Comparison of ENCODE assay signal across 1 cellular context in genomic region chr17:63842540-63843386, GRCh38.
TF ChIP-seq lines count a peak whose summit lies in the region.

SMARCD2 (minus strand) TSS chr17:63842685; CDS start chr17:63842674, 11 bp downstream.

TF ChIP-seq in HepG2, 621 proteins besides CTCF, POLR2A, EP300 and RAD21 (continued from another document and continues in another):
- peak; percentile 58; the same call in 1 of the 2 replicates for TF ChIP-seq AHDC1 (CRISPR knock-in tag; IDR thresholded peaks at IDR 0.05; ENCODE audit: borderline replicate concordance)
- TF ChIP-seq MTA1 (CRISPR knock-in tag; IDR thresholded peaks at IDR 0.05; ENCODE audit: borderline replicate concordance), result peak; percentile 63; the same call in 1 of the 2 replicates
- peak; percentile 98 for TF ChIP-seq CHD4 (IDR thresholded peaks at IDR 0.05; ENCODE audit: borderline replicate concordance, low read length)
- peak; percentile 81 for TF ChIP-seq MYPOP (CRISPR knock-in tag; IDR thresholded peaks at IDR 0.05)
- no peak for TF ChIP-seq TRIM22 (IDR thresholded peaks at IDR 0.05)
- peak; percentile 89 for TF ChIP-seq HNF4G (IDR thresholded peaks at IDR 0.05; ENCODE audit: borderline replicate concordance, low read depth, low read length)
- TF ChIP-seq HNF4G (CRISPR knock-in tag; IDR thresholded peaks at IDR 0.05; ENCODE audit: borderline replicate concordance, low read depth), result peak; percentile 74
- peak; percentile 80 for TF ChIP-seq RBFOX2 (IDR thresholded peaks at IDR 0.05; ENCODE audit: low read depth, low read length)
- peak; percentile 84; the same call in 1 of the 2 replicates for TF ChIP-seq MXD4 (CRISPR knock-in tag; IDR thresholded peaks at IDR 0.05)
- TF ChIP-seq HNF1A (IDR thresholded peaks at IDR 0.05; ENCODE audit: low read depth), result peak; percentile 62
- peak; percentile 92 for TF ChIP-seq HNF1A (CRISPR knock-in tag; IDR thresholded peaks at IDR 0.05; ENCODE audit: borderline replicate concordance)
- TF ChIP-seq JUND (CRISPR knock-in tag; IDR thresholded peaks at IDR 0.05), result 0 out of 2 replicates have a peak, but pooled peaks have one; percentile 50
- peak; percentile 58; the same call in 1 of the 2 replicates for TF ChIP-seq ZNF460 (CRISPR knock-in tag; IDR thresholded peaks at IDR 0.05; ENCODE audit: borderline replicate concordance)
- TF ChIP-seq ZNF646 (CRISPR knock-in tag; IDR thresholded peaks at IDR 0.05), result no peak
- peak; percentile 93 for TF ChIP-seq ZMYM4 (CRISPR knock-in tag; IDR thresholded peaks at IDR 0.05)
- no peak for TF ChIP-seq FOXA1 (IDR thresholded peaks at IDR 0.05)
- peak; percentile 65 for TF ChIP-seq FOXA1 (CRISPR knock-in tag; IDR thresholded peaks at IDR 0.05)
- peak; percentile 90 for TF ChIP-seq KMT2B (CRISPR knock-in tag; IDR thresholded peaks at IDR 0.05)
- TF ChIP-seq ZFP36L1 (CRISPR knock-in tag; IDR thresholded peaks at IDR 0.05), result peak; percentile 63; the same call in 1 of the 2 replicates
- peak; percentile 86 for TF ChIP-seq ZNF800 (CRISPR knock-in tag; IDR thresholded peaks at IDR 0.05)
- peak; percentile 47; the same call in 1 of the 2 replicates for TF ChIP-seq TFAP4 (IDR thresholded peaks at IDR 0.05; ENCODE audit: borderline replicate concordance, low read depth)
- TF ChIP-seq JUN (CRISPR knock-in tag; IDR thresholded peaks at IDR 0.05), result peak; percentile 73
- peak; percentile 89; the same call in 1 of the 2 replicates for TF ChIP-seq ZNF556 (CRISPR knock-in tag; IDR thresholded peaks at IDR 0.05; ENCODE audit: borderline replicate concordance)
- no peak for TF ChIP-seq TERF1 (CRISPR knock-in tag; IDR thresholded peaks at IDR 0.05)
- TF ChIP-seq GATA4 (IDR thresholded peaks at IDR 0.05; ENCODE audit: borderline replicate concordance, low read depth), result peak; percentile 63; the same call in 1 of the 2 replicates
- TF ChIP-seq NFE2L1 (CRISPR knock-in tag; IDR thresholded peaks at IDR 0.05; ENCODE audit: borderline replicate concordance), result no peak
- TF ChIP-seq ZNF569 (CRISPR knock-in tag; IDR thresholded peaks at IDR 0.05; ENCODE audit: borderline replicate concordance), result no peak
- TF ChIP-seq ZNF34 (CRISPR knock-in tag; IDR thresholded peaks at IDR 0.05; ENCODE audit: borderline replicate concordance), result peak; percentile 86; the same call in 1 of the 2 replicates
- TF ChIP-seq NFRKB (IDR thresholded peaks at IDR 0.05), result no peak
